Comparison of ENCODE assay signal across 8 cellular contexts in genomic region chr15:76931397-76932089, GRCh38. TPM values are rescaled to one million over a fixed set of nuclear protein-coding genes. Genes with fewer than 3 reads are reported as not detected.
DNase-seq lines count a peak whose midpoint lies in the region; ATAC-seq and TF ChIP-seq lines count a peak whose summit lies in the region.

TSS of gene RCN2 (plus strand) at chr15:76931749. CDS start at chr15:76931842, 93 bp downstream.

- peak within 1 kb of the TSS; percentile 69 for H3K27ac ChIP-seq in CD4-positive, CD25-positive, alpha-beta regulatory T cell (ENCODE audit: insufficient read depth, low read length, poor library complexity, severe bottlenecking)
- H3K27ac ChIP-seq in left lung, result peak within 1 kb of the TSS; percentile 60 to 77

- intact Hi-C loops in dendritic cell treated with granulocyte-macrophage colony-stimulating factor and Interleukin-4, amounts not matched to agents 40 ng/mL and 50 ng/mL, for 4 days (cut with micrococcal nuclease), result loop anchor here (2.0 kb wide), 1 partner anchor 27 kb away; the partner anchor contains the start of gene SCAPER
- intact Hi-C loops in left lung (cut with DNase I), result no loop called here

- peak; percentile 89 to 97 (median 92) for DNase-seq in CD4-positive, CD25-positive, alpha-beta regulatory T cell
- DNase-seq in NCI-H774 (lab: John Stamatoyannopoulos, UW), result peak; percentile 95
- DNase-seq in activated CD4-positive, alpha-beta T cell treated with anti-CD3 and anti-CD28 coated beads, Interleukin-2, amount 50 U/mL, for 4 hours, result peak; percentile 85 to 86
- peak; percentile 97 to 99 for DNase-seq in left lung
- peak; percentile 82 for DNase-seq in stimulated activated CD4-positive, alpha-beta T cell treated with anti-CD3 and anti-CD28 coated beads, Interleukin-2, amount 100 ng/mL, for 4 hours (ENCODE audit: low read depth)

- H3K9me3 ChIP-seq in CD4-positive, CD25-positive, alpha-beta regulatory T cell (ENCODE audit: control insufficient read depth in 2 of 2, low read length in 2 of 2), result no peaks in the 10 kb centered on the region
- H3K9me3 ChIP-seq in left lung, result no peaks in the 10 kb centered on the region

- H3K4me3 Mint-ChIP-seq in CD4-positive, CD25-positive, alpha-beta regulatory T cell, result peak within 1 kb of the TSS; percentile 92 to 96 (median 94)
- peak within 1 kb of the TSS; percentile 80 for H3K4me3 Mint-ChIP-seq in dendritic cell treated with granulocyte-macrophage colony-stimulating factor and Interleukin-4, amounts not matched to agents 40 ng/mL and 50 ng/mL, for 4 days

- H3K36me3 ChIP-seq in CD4-positive, CD25-positive, alpha-beta regulatory T cell (ENCODE audit: control insufficient read depth, insufficient read depth, low read length), result peaks cover 24% of the 10 kb centered on the region
- peaks cover 0 to 19% of the 10 kb centered on the region in 2 donors for H3K36me3 ChIP-seq in left lung

- peaks cover 10 to 37% (median 27%) of the 10 kb centered on the region in 4 donors for H3K4me1 Mint-ChIP-seq in CD4-positive, CD25-positive, alpha-beta regulatory T cell
- peaks cover 10% of the 10 kb centered on the region for H3K4me1 Mint-ChIP-seq in dendritic cell treated with granulocyte-macrophage colony-stimulating factor and Interleukin-4, amounts not matched to agents 40 ng/mL and 50 ng/mL, for 4 days (ENCODE audit: low read depth)

- H3K9me3 Mint-ChIP-seq in CD4-positive, CD25-positive, alpha-beta regulatory T cell, result no peaks in the 10 kb centered on the region
- H3K9me3 Mint-ChIP-seq in dendritic cell treated with granulocyte-macrophage colony-stimulating factor and Interleukin-4, amounts not matched to agents 40 ng/mL and 50 ng/mL, for 4 days, result no peaks in the 10 kb centered on the region

- peak in 1 of 2 donors; percentile 37 for TF ChIP-seq CTCF in left lung (IDR thresholded peaks at IDR 0.05)

- H3K4me3 ChIP-seq in CD4-positive, CD25-positive, alpha-beta regulatory T cell (ENCODE audit: low read depth, low read length), result peak within 1 kb of the TSS; percentile 81
- peak within 1 kb of the TSS; percentile 66 to 71 for H3K4me3 ChIP-seq in left lung

- peak within 1 kb of the TSS; percentile 94 to 95 (median 94) for H3K27ac Mint-ChIP-seq in CD4-positive, CD25-positive, alpha-beta regulatory T cell
- H3K27ac Mint-ChIP-seq in dendritic cell treated with granulocyte-macrophage colony-stimulating factor and Interleukin-4, amounts not matched to agents 40 ng/mL and 50 ng/mL, for 4 days, result peak within 1 kb of the TSS; percentile 75

- H3K27me3 Mint-ChIP-seq in CD4-positive, CD25-positive, alpha-beta regulatory T cell, result peaks cover 12% of the 10 kb centered on the region
- no peaks in the 10 kb centered on the region for H3K27me3 Mint-ChIP-seq in dendritic cell treated with granulocyte-macrophage colony-stimulating factor and Interleukin-4, amounts not matched to agents 40 ng/mL and 50 ng/mL, for 4 days

- peaks cover 21% of the 10 kb centered on the region for H3K36me3 Mint-ChIP-seq in CD4-positive, CD25-positive, alpha-beta regulatory T cell
- peaks cover 13% of the 10 kb centered on the region for H3K36me3 Mint-ChIP-seq in dendritic cell treated with granulocyte-macrophage colony-stimulating factor and Interleukin-4, amounts not matched to agents 40 ng/mL and 50 ng/mL, for 4 days (ENCODE audit: low read depth)

- H3K27me3 ChIP-seq in CD4-positive, CD25-positive, alpha-beta regulatory T cell (ENCODE audit: control insufficient read depth, insufficient read depth, low read length), result no peaks in the 10 kb centered on the region
- no peaks in the 10 kb centered on the region for H3K27me3 ChIP-seq in left lung

- ATAC-seq in CD4-positive, CD25-positive, alpha-beta regulatory T cell (ENCODE audit: low read depth in 2 of 2), result peak; percentile 99
- ATAC-seq in GM19438 (IDR thresholded peaks at IDR 0.05; ENCODE audit: low read depth, unreplicated experiment) (peak; percentile 99), HG03571 (IDR thresholded peaks at IDR 0.05; ENCODE audit: unreplicated experiment) (peak; percentile 94), left lung (peak; percentile 100)

- peaks cover 17% of the 10 kb centered on the region for H3K4me1 ChIP-seq in CD4-positive, CD25-positive, alpha-beta regulatory T cell (ENCODE audit: control insufficient read depth, insufficient read depth, low read length, poor library complexity, severe bottlenecking)
- peaks cover 11 to 24% of the 10 kb centered on the region in 2 donors for H3K4me1 ChIP-seq in left lung

RNA-seq across cellular contexts. Expression of gene RCN2, which starts in this region (rescaled TPM):
- total RNA-seq in CD4-positive, CD25-positive, alpha-beta regulatory T cell, result 17.3 TPM
- 10 to 100 TPM; 35.8 to 47.3 (median 41.6) TPM for polyA plus RNA-seq in CD4-positive, CD25-positive, alpha-beta regulatory T cell
- 10 to 100 TPM; 42.3 to 73.8 TPM for total RNA-seq in left lung

Comparison
In these comparisons a context has a peak if more than half of its experiments do, and no peak if none do; other contexts are left out.
1. Peak in every context shown above with its lines: DNase-seq, ATAC-seq, H3K4me3 ChIP-seq and H3K27ac ChIP-seq.